Comparison of ENCODE assay signal across 21 cellular contexts in genomic region chr7:44128721-44129582, GRCh38. TPM values are rescaled to one million over a fixed set of nuclear protein-coding genes. Genes with fewer than 3 reads are reported as not detected.
DNase-seq lines count a peak whose midpoint lies in the region; ATAC-seq, FAIRE-seq and TF ChIP-seq lines count a peak whose summit lies in the region.
"Had no signal": no experiment of that assay in that cellular context is flagged by ENCODE, and none has a peak within 500 bp of the region (broad histone marks: within the 10 kb centered on the region; RNA-seq: fewer than 3 reads in every experiment).

No MANE protein-coding gene starts in this region.

- no peak; the same call in 1 of the 2 replicates for TF ChIP-seq CTCF in Loucy (conservative IDR thresholded peaks at IDR 0.05; ENCODE audit: low read length)
- no peak for TF ChIP-seq CTCF in kidney (IDR thresholded peaks at IDR 0.05; ENCODE audit: borderline replicate concordance, extremely low read depth, insufficient read depth)

- H3K4me1 ChIP-seq in BLaER1 treated with 17β-estradiol and CSF1 and Interleukin-3, amounts not matched to agents 10 nM and 100 nM = peaks cover 48 to 79% (median 68%) of the 10 kb centered on the region in 10 experiments
- peaks cover 16% of the 10 kb centered on the region for H3K4me1 ChIP-seq in Loucy (ENCODE audit: insufficient read depth, low read length, poor library complexity, severe bottlenecking)
- H3K4me1 ChIP-seq in kidney (ENCODE audit: control insufficient read depth in 1 of 2, insufficient read depth in 1 of 2, low read depth in 1 of 2, low read length in 2 of 2) = peaks cover 0 to under 1% of the 10 kb centered on the region in 2 donors

- intact Hi-C loops in Right ventricle myocardium superior (cut with DNase I) = loop anchor here (5.0 kb wide), 1 partner anchor 68 kb away; no protein-coding TSS in a partner anchor
- intact Hi-C loops in kidney (cut with DNase I) = no loop called here

- no peaks in the 10 kb centered on the region for H3K9me3 ChIP-seq in BLaER1 treated with 17β-estradiol and CSF1 and Interleukin-3, amounts not matched to agents 10 nM and 100 nM (replicated peaks in 1 of 11)
- H3K9me3 ChIP-seq in Loucy (ENCODE audit: insufficient read depth, low read depth, low read length) = no peaks in the 10 kb centered on the region
- H3K9me3 ChIP-seq in kidney (ENCODE audit: control insufficient read depth in 1 of 2, low read length in 2 of 2) = no peaks in the 10 kb centered on the region
- H3K9me3 ChIP-seq: SJCRH30 had no signal

- no peaks in the 10 kb centered on the region for H3K9me2 ChIP-seq in Loucy (replicated peaks; ENCODE audit: low read depth, low read length)

- no peaks in the 10 kb centered on the region for H4K20me1 ChIP-seq in BLaER1 treated with 17β-estradiol and CSF1 and Interleukin-3, amounts not matched to agents 10 nM and 100 nM
- no peaks in the 10 kb centered on the region for H4K20me1 ChIP-seq in Loucy (ENCODE audit: insufficient read depth, low read length, poor library complexity, severe bottlenecking)

- no peaks in the 10 kb centered on the region for H3K79me2 ChIP-seq in Loucy (ENCODE audit: insufficient read depth, low read length)

- H2AFZ ChIP-seq in Loucy (ENCODE audit: low read length) = peak overlapping the region; percentile 30

- no peaks in the 10 kb centered on the region for H3K36me3 ChIP-seq in BLaER1 treated with 17β-estradiol and CSF1 and Interleukin-3, amounts not matched to agents 10 nM and 100 nM
- H3K36me3 ChIP-seq in Loucy (ENCODE audit: insufficient read depth, low read length) = no peaks in the 10 kb centered on the region
- H3K36me3 ChIP-seq in kidney (ENCODE audit: control insufficient read depth in 1 of 2, insufficient read depth in 2 of 2, low read length in 2 of 2) = no peaks in the 10 kb centered on the region
- H3K36me3 ChIP-seq: SJCRH30 had no signal

- peak overlapping the region in 9 of 11 experiments; percentile 19 to 66 (median 36); a peak in 13 of 22 replicates for H3K9ac ChIP-seq in BLaER1 treated with 17β-estradiol and CSF1 and Interleukin-3, amounts not matched to agents 10 nM and 100 nM
- H3K9ac ChIP-seq in Loucy (ENCODE audit: low read depth, low read length, poor library complexity, severe bottlenecking) = peak overlapping the region; percentile 5
- no peak overlapping the region for H3K9ac ChIP-seq in kidney (ENCODE audit: low read length in 2 of 2)

- H3K4me3 ChIP-seq in BLaER1 treated with 17β-estradiol and CSF1 and Interleukin-3, amounts not matched to agents 10 nM and 100 nM = peak overlapping the region in 1 of 10 experiments; percentile 28; a peak in 1 of 20 replicates
- H3K4me3 ChIP-seq in Loucy (ENCODE audit: low read length, poor library complexity, severe bottlenecking) (peak overlapping the region; percentile 37), kidney (ENCODE audit: low read length in 2 of 2) (no peak overlapping the region)
- H3K4me3 ChIP-seq: K562, SJCRH30 had no signal

- peak overlapping the region; percentile 68 to 93 (median 85) for H3K4me2 ChIP-seq in BLaER1 treated with 17β-estradiol and CSF1 and Interleukin-3, amounts not matched to agents 10 nM and 100 nM
- H3K4me2 ChIP-seq in Loucy (ENCODE audit: low read depth, low read length, poor library complexity, severe bottlenecking) = peak overlapping the region; percentile 55

- DNase-seq in Right ventricle myocardium superior (no peak), kidney (peak; percentile 40), A172 (ENCODE audit: low spot score) (no peak)
- DNase-seq: COR-L47; H7; NCI-H1048; NCI-H1694; NCI-H526 treated with DMSO at 0.1 percent for 48 hours; NK-92 treated with Interleukin-12 subunit alpha and Interleukin-12 subunit beta, amount 100 ng/mL, for 24 hours; RPMI8226 had no signal

- peak overlapping the region; percentile 27 to 86 (median 72); a peak in 21 of 22 replicates for H3K27ac ChIP-seq in BLaER1 treated with 17β-estradiol and CSF1 and Interleukin-3, amounts not matched to agents 10 nM and 100 nM
- no peak overlapping the region for H3K27ac ChIP-seq in kidney (ENCODE audit: low read depth in 2 of 2, low read length in 2 of 2)
- H3K27ac ChIP-seq: HL-60, SJCRH30 had no signal

- peak; percentile 31 for ATAC-seq in Right ventricle myocardium superior (ENCODE audit: poor library complexity)
- ATAC-seq in HG03571 (IDR thresholded peaks at IDR 0.05; ENCODE audit: unreplicated experiment) = no peak
- no peak for ATAC-seq in GM18868 (IDR thresholded peaks at IDR 0.05; ENCODE audit: unreplicated experiment)
- ATAC-seq in HG02763 (IDR thresholded peaks at IDR 0.05; ENCODE audit: unreplicated experiment) = no peak
- ATAC-seq: K562 had no signal

- no peak for FAIRE-seq in kidney (lab: Jason Lieb, UNC)
- FAIRE-seq: K562 had no signal

- no peaks in the 10 kb centered on the region for H3K27me3 ChIP-seq in BLaER1 treated with 17β-estradiol and CSF1 and Interleukin-3, amounts not matched to agents 10 nM and 100 nM
- no peaks in the 10 kb centered on the region for H3K27me3 ChIP-seq in Loucy (ENCODE audit: insufficient read depth, low read length, poor library complexity, severe bottlenecking)
- H3K27me3 ChIP-seq: SJCRH30 had no signal

- H3F3A ChIP-seq in Loucy (ENCODE audit: low read depth) = peaks cover 5% of the 10 kb centered on the region; the same call in 1 of the 2 replicates

RNA-seq across cellular contexts. Expression of gene POLD2, which starts 5.6 kb away (rescaled TPM):
- total RNA-seq in Right ventricle myocardium superior (75.3 TPM), kidney (60.0 TPM)
- 119 TPM for polyA plus RNA-seq in kidney (ENCODE audit: insufficient read depth, low read depth, low replicate concordance)
- total RNA-seq in A172 (2014; rRNA removed; shearing (Covaris generic)) = 149 and 160 TPM in 2 replicates

RNA-seq across cellular contexts. Expression of gene MYL7, which starts 12.2 kb away (rescaled TPM):
- total RNA-seq in Right ventricle myocardium superior (2,290 TPM), kidney (not detected)
- polyA plus RNA-seq in kidney (ENCODE audit: insufficient read depth, low read depth, low replicate concordance) = not detected
- not detected in 2 replicates for total RNA-seq in A172 (2014; rRNA removed; shearing (Covaris generic))
- total RNA-seq: A673, K562, M059J, SJCRH30 had no signal
- polyA plus RNA-seq: CD14-positive monocyte, K562 had no signal

RNA-seq across cellular contexts. Expression of gene AEBP1, which starts 24.8 kb away (rescaled TPM):
- 12.4 TPM for total RNA-seq in Right ventricle myocardium superior
- total RNA-seq in kidney = 164 TPM
- polyA plus RNA-seq in kidney (ENCODE audit: insufficient read depth, low read depth, low replicate concordance) = 89.4 TPM
- 0.22 TPM in 1 of 2 replicates, not detected in the other for total RNA-seq in A172 (2014; rRNA removed; shearing (Covaris generic))
- total RNA-seq: M059J had no signal
- polyA plus RNA-seq: CD14-positive monocyte had no signal

RNA-seq across cellular contexts. Expression of gene POLM, which starts 46.6 kb away (rescaled TPM):
- total RNA-seq in Right ventricle myocardium superior (15.5 TPM), kidney (41.4 TPM)
- polyA plus RNA-seq in kidney (ENCODE audit: insufficient read depth, low read depth, low replicate concordance) = 16.3 TPM
- 20.3 and 24.0 TPM in 2 replicates for total RNA-seq in A172 (2014; rRNA removed; shearing (Covaris generic))

Comparison
In these comparisons a context has a peak if more than half of its experiments do, and no peak if none do; other contexts are left out.
1. H3K27ac ChIP-seq: peak in BLaER1 treated with 17β-estradiol and CSF1 and Interleukin-3, amounts not matched to agents 10 nM and 100 nM (11 of 11); none in kidney (0 of 2).
2. H3K9ac ChIP-seq: peak in BLaER1 treated with 17β-estradiol and CSF1 and Interleukin-3, amounts not matched to agents 10 nM and 100 nM (9 of 11) and Loucy (single experiment); none in kidney (0 of 2).
3. RNA of gene MYL7, which starts 12.2 kb away (total RNA-seq): 2,290 TPM in Right ventricle myocardium superior (single experiment); not detected in kidney (single experiment) and not detected in A172; every median in the first group is over 1,000 times any median in the second.
4. RNA of gene AEBP1, which starts 24.8 kb away (total RNA-seq): 164 TPM in kidney (single experiment); 12.4 TPM in Right ventricle myocardium superior (single experiment) and 0.22 TPM in A172; every median in the first group is over 10 times any median in the second.